In genomic region chr17:48618366-48618896, GRCh38 we compare ENCODE assay signal across 8 cellular contexts. TPM values are rescaled to one million over a fixed set of nuclear protein-coding genes. Genes with fewer than 3 reads are reported as not detected.
DNase-seq lines count a peak whose midpoint lies in the region; ATAC-seq, FAIRE-seq and TF ChIP-seq lines count a peak whose summit lies in the region.

No MANE protein-coding gene starts in this region.

- H3K4me1 ChIP-seq in OCI-LY3 (ENCODE audit: low read length) (peaks cover 7% of the 10 kb centered on the region), endothelial cell of umbilical vein (ENCODE audit: control insufficient read depth, extremely low read depth, insufficient read depth, low read length) (peaks cover 27% of the 10 kb centered on the region), mucosa of descending colon (ENCODE audit: low read depth) (peaks cover 44% of the 10 kb centered on the region)

- H3K27me3 ChIP-seq in OCI-LY3 (ENCODE audit: low read depth, low read length) (peaks cover 54% of the 10 kb centered on the region), endothelial cell of umbilical vein (ENCODE audit: control insufficient read depth in 2 of 2, insufficient read depth in 2 of 2, low read length in 2 of 2) (peaks cover 66 to 80% of the 10 kb centered on the region in 2 experiments)

- dilution Hi-C loops in endothelial cell of umbilical vein (cut with MboI; ENCODE audit: extremely low pct_ligation_motif_present, low sequenced_read_pairs) = no loop called here

- H3K9ac ChIP-seq in OCI-LY3 (ENCODE audit: low read length) (peak overlapping the region; percentile 40), endothelial cell of umbilical vein (replicated peaks; ENCODE audit: extremely low read depth, insufficient read depth, low read length) (no peak overlapping the region)

- H3K79me2 ChIP-seq in OCI-LY3 (ENCODE audit: low read length) (no peaks in the 10 kb centered on the region), endothelial cell of umbilical vein (ENCODE audit: control insufficient read depth, insufficient read depth, low read length) (no peaks in the 10 kb centered on the region)

- H3K36me3 ChIP-seq in OCI-LY3 (replicated peaks; ENCODE audit: low read depth, low read length) = no peaks in the 10 kb centered on the region
- H3K36me3 ChIP-seq in endothelial cell of umbilical vein (ENCODE audit: control insufficient read depth in 2 of 2, extremely low read depth in 1 of 2, insufficient read depth in 2 of 2, low read length in 2 of 2) = no peaks in the 10 kb centered on the region
- no peaks in the 10 kb centered on the region for H3K36me3 ChIP-seq in mucosa of descending colon (ENCODE audit: low read depth)

- no peak overlapping the region for H3K27ac ChIP-seq in OCI-LY3 (ENCODE audit: low read length)
- no peak overlapping the region for H3K27ac ChIP-seq in endothelial cell of umbilical vein (ENCODE audit: insufficient read depth, low read depth, low read length)

- intact Hi-C loops in endothelial cell of umbilical vein (cut with micrococcal nuclease) (loop anchor here (1.0 to 5.0 kb wide), 8 partner anchors 126 to 593 kb away; no protein-coding TSS in a partner anchor), mucosa of descending colon (cut with DNase I, micrococcal nuclease) (loop anchor here in 1 of 2 donors (5.0 kb wide), 1 partner anchor 281 kb away; no protein-coding TSS in a partner anchor)

- no TSS peak for BruUV-seq in endothelial cell of umbilical vein (replicated peaks; lab: Mats Ljungman, UMichigan)

- CTCF ChIA-PET in endothelial cell of umbilical vein (lab: Charles Lee) = interaction anchor here (0.7 to 6.3 kb wide), 30 partner anchors 9 to 600 kb away, joined by 3 to 45 read pairs (median 4); no protein-coding TSS in a partner anchor

- H2AFZ ChIP-seq in OCI-LY3 (ENCODE audit: low read depth, low read length) (peak overlapping the region; percentile 56; the same call in 1 of the 2 replicates), endothelial cell of umbilical vein (ENCODE audit: low read depth, low read length) (peak overlapping the region; percentile 16)

- H3K4me2 ChIP-seq in OCI-LY3 (ENCODE audit: low read length) (peak overlapping the region; percentile 70), endothelial cell of umbilical vein (ENCODE audit: insufficient read depth, low read length) (peak overlapping the region; percentile 84)

- no peaks in the 10 kb centered on the region for H3K9me3 ChIP-seq in OCI-LY3 (ENCODE audit: insufficient read depth, low read length)
- H3K9me3 ChIP-seq in endothelial cell of umbilical vein (replicated peaks; ENCODE audit: control insufficient read depth, insufficient read depth, low read length) = no peaks in the 10 kb centered on the region
- H3K9me3 ChIP-seq in mucosa of descending colon = no peaks in the 10 kb centered on the region

- FAIRE-seq in endothelial cell of umbilical vein (lab: Jason Lieb, UNC) = peak; percentile 93

- no peaks in the 10 kb centered on the region for H3K9me1 ChIP-seq in endothelial cell of umbilical vein (replicated peaks; ENCODE audit: control insufficient read depth, extremely low read depth, insufficient read depth, low read length)

- TF ChIP-seq POLR2A in endothelial cell of umbilical vein (IDR thresholded peaks at IDR 0.05; ENCODE audit: low read depth, low read length) = no peak

- ATAC-seq in HG03354 (IDR thresholded peaks at IDR 0.05; ENCODE audit: poor library complexity, severe bottlenecking, unreplicated experiment) (peak; percentile 49), mucosa of descending colon (peak; percentile 75), HG03521 (IDR thresholded peaks at IDR 0.05; ENCODE audit: unreplicated experiment) (no peak)

- peak overlapping the region; percentile 72 for H3K4me3 ChIP-seq in OCI-LY3 (ENCODE audit: low read length)
- H3K4me3 ChIP-seq in endothelial cell of umbilical vein (replicated peaks in 1 of 3; ENCODE audit: insufficient read depth in 1 of 3, low read depth in 1 of 3, low read length in 3 of 3) = peak overlapping the region; percentile 3 to 46 (median 30)
- H3K4me3 ChIP-seq in mucosa of descending colon = no peak overlapping the region

- DNase-seq in CD1c-positive myeloid dendritic cell (ENCODE audit: extremely low spot score) (peak; percentile 91), endothelial cell of umbilical vein (ENCODE audit: low read depth, low spot score) (peak; percentile 83), mucosa of descending colon (peak; percentile 91 to 97 (median 94))
- DNase-seq in activated CD8-positive, alpha-beta memory T cell treated with anti-CD3 and anti-CD28 coated beads, Interleukin-2, amount 50 U/mL, for 48 hours = peak; percentile 96
- DNase-seq in stimulated activated CD8-positive, alpha-beta memory T cell treated with anti-CD3 and anti-CD28 coated beads, Interleukin-4, amount 100 ng/mL, for 1 hour (ENCODE audit: low read depth in 2 of 2, low spot score in 1 of 2) = peak; percentile 61 to 72

- no peaks in the 10 kb centered on the region for H4K20me1 ChIP-seq in OCI-LY3 (ENCODE audit: insufficient read depth, low read length)
- no peaks in the 10 kb centered on the region for H4K20me1 ChIP-seq in endothelial cell of umbilical vein (replicated peaks; ENCODE audit: control insufficient read depth, extremely low read depth, insufficient read depth, low read length)

- peak; percentile 91 for TF ChIP-seq CTCF in OCI-LY3 (IDR thresholded peaks at IDR 0.05; ENCODE audit: low read depth, low read length)
- peak; percentile 91 to 99 for TF ChIP-seq CTCF in endothelial cell of umbilical vein (IDR thresholded peaks at IDR 0.05; ENCODE audit: extremely low read depth in 1 of 2, insufficient read depth in 1 of 2, low read depth in 1 of 2, low read length in 2 of 2)
- TF ChIP-seq CTCF in mucosa of descending colon (IDR thresholded peaks at IDR 0.05) = peak; percentile 96

- POLR2A ChIA-PET in endothelial cell of umbilical vein (lab: Charles Lee) = interaction anchor here (0.6 kb wide), 1 partner anchor 392 kb away, joined by 3 read pairs; no protein-coding TSS in a partner anchor

TF ChIP-seq in endothelial cell of umbilical vein, 7 proteins besides CTCF, POLR2A, EP300 and RAD21 (continues in another document):
- TF ChIP-seq GATA2 (IDR thresholded peaks at IDR 0.05; ENCODE audit: insufficient read depth, insufficient read length, low read depth, low read length) (no peak), EZH2 (IDR thresholded peaks at IDR 0.05; ENCODE audit: borderline replicate concordance, low read depth, low read length, severe bottlenecking) (no peak)

RNA-seq across cellular contexts. Expression of gene HOXB8, which starts 3.3 kb away (rescaled TPM):
- total RNA-seq in endothelial cell of umbilical vein (1.7 and 2.0 TPM in 2 replicates), mucosa of descending colon (1 to 10 TPM; 4.2 to 7.5 (median 5.6) TPM)
- 1.6 and 2.4 TPM in 2 replicates for polyA plus RNA-seq in endothelial cell of umbilical vein
- 0.81 and 0.86 TPM in 2 replicates for polyA plus RNA-seq in endothelial cell of umbilical vein (2011; cell fraction: cytosol; rRNA removed)
- polyA plus RNA-seq in endothelial cell of umbilical vein (2011; cell fraction: nucleus; rRNA removed) = 0.63 and 0.96 TPM in 2 replicates
- polyA plus RNA-seq in endothelial cell of umbilical vein (2012) = 3.4 and 3.6 TPM in 2 replicates
- polyA minus RNA-seq in endothelial cell of umbilical vein = 0.25 and 1.7 TPM in 2 replicates
- not detected for polyA minus RNA-seq in endothelial cell of umbilical vein (2011; cell fraction: cytosol; rRNA and poly(A)+ RNA removed)
- 0.67 and 0.91 TPM in 2 replicates for polyA minus RNA-seq in endothelial cell of umbilical vein (2011; cell fraction: nucleus; rRNA and poly(A)+ RNA removed)

RNA-seq across cellular contexts. Expression of gene HOXB7, which starts 7.6 kb away (rescaled TPM):
- 24.5 and 29.8 TPM in 2 replicates for total RNA-seq in endothelial cell of umbilical vein
- 23.5 and 24.2 TPM in 2 replicates for polyA plus RNA-seq in endothelial cell of umbilical vein
- 18.2 and 21.3 TPM in 2 replicates for polyA plus RNA-seq in endothelial cell of umbilical vein (2011; cell fraction: cytosol; rRNA removed)
- polyA plus RNA-seq in endothelial cell of umbilical vein (2011; cell fraction: nucleus; rRNA removed) = 5.5 and 6.9 TPM in 2 replicates
- polyA plus RNA-seq in endothelial cell of umbilical vein (2012) = 26.0 and 33.3 TPM in 2 replicates
- polyA minus RNA-seq in endothelial cell of umbilical vein = 8.2 and 9.4 TPM in 2 replicates
- polyA minus RNA-seq in endothelial cell of umbilical vein (2011; cell fraction: cytosol; rRNA and poly(A)+ RNA removed) = 10.9 TPM
- polyA minus RNA-seq in endothelial cell of umbilical vein (2011; cell fraction: nucleus; rRNA and poly(A)+ RNA removed) = 1.3 and 1.5 TPM in 2 replicates
- total RNA-seq in mucosa of descending colon = 10 to 100 TPM; 10.9 to 29.1 (median 22.4) TPM

RNA-seq across cellular contexts. Expression of gene HOXB9, which starts 7.7 kb away (rescaled TPM):
- total RNA-seq in endothelial cell of umbilical vein (0.69 and 1.1 TPM in 2 replicates), mucosa of descending colon (10 to 100 TPM; 40.1 to 78.4 (median 41.5) TPM)
- 0.49 and 0.79 TPM in 2 replicates for polyA plus RNA-seq in endothelial cell of umbilical vein
- polyA plus RNA-seq in endothelial cell of umbilical vein (2011; cell fraction: cytosol; rRNA removed) = 0.62 and 0.82 TPM in 2 replicates
- polyA plus RNA-seq in endothelial cell of umbilical vein (2011; cell fraction: nucleus; rRNA removed) = 0.50 and 0.54 TPM in 2 replicates
- 0.98 and 1.4 TPM in 2 replicates for polyA plus RNA-seq in endothelial cell of umbilical vein (2012)
- polyA minus RNA-seq in endothelial cell of umbilical vein = 1.3 and 2.6 TPM in 2 replicates
- not detected for polyA minus RNA-seq in endothelial cell of umbilical vein (2011; cell fraction: cytosol; rRNA and poly(A)+ RNA removed)
- polyA minus RNA-seq in endothelial cell of umbilical vein (2011; cell fraction: nucleus; rRNA and poly(A)+ RNA removed) = 0.24 and 0.38 TPM in 2 replicates

RNA-seq across cellular contexts. Expression of gene HOXB6, which starts 13.6 kb away (rescaled TPM):
- 24.0 and 27.4 TPM in 2 replicates for total RNA-seq in endothelial cell of umbilical vein
- 8.8 and 10.0 TPM in 2 replicates for polyA plus RNA-seq in endothelial cell of umbilical vein
- 4.3 and 6.1 TPM in 2 replicates for polyA plus RNA-seq in endothelial cell of umbilical vein (2011; cell fraction: cytosol; rRNA removed)
- polyA plus RNA-seq in endothelial cell of umbilical vein (2011; cell fraction: nucleus; rRNA removed) = 42.1 and 47.5 TPM in 2 replicates
- 12.4 and 13.8 TPM in 2 replicates for polyA plus RNA-seq in endothelial cell of umbilical vein (2012)
- 3.9 and 7.0 TPM in 2 replicates for polyA minus RNA-seq in endothelial cell of umbilical vein
- polyA minus RNA-seq in endothelial cell of umbilical vein (2011; cell fraction: cytosol; rRNA and poly(A)+ RNA removed) = 2.8 TPM
- 9.1 and 16.5 TPM in 2 replicates for polyA minus RNA-seq in endothelial cell of umbilical vein (2011; cell fraction: nucleus; rRNA and poly(A)+ RNA removed)
- total RNA-seq in mucosa of descending colon = 10 to 100 TPM; 41.3 to 68.8 (median 50.9) TPM

RNA-seq across cellular contexts. Expression of gene HOXB5, which starts 24.9 kb away (rescaled TPM):
- total RNA-seq in endothelial cell of umbilical vein = 7.3 and 8.5 TPM in 2 replicates
- 2.0 and 2.6 TPM in 2 replicates for polyA plus RNA-seq in endothelial cell of umbilical vein
- 1.0 and 1.1 TPM in 2 replicates for polyA plus RNA-seq in endothelial cell of umbilical vein (2011; cell fraction: cytosol; rRNA removed)
- polyA plus RNA-seq in endothelial cell of umbilical vein (2011; cell fraction: nucleus; rRNA removed) = 13.1 and 13.2 TPM in 2 replicates
- 3.3 and 3.5 TPM in 2 replicates for polyA plus RNA-seq in endothelial cell of umbilical vein (2012)
- 0.57 and 0.58 TPM in 2 replicates for polyA minus RNA-seq in endothelial cell of umbilical vein
- polyA minus RNA-seq in endothelial cell of umbilical vein (2011; cell fraction: cytosol; rRNA and poly(A)+ RNA removed) = 0.82 TPM
- polyA minus RNA-seq in endothelial cell of umbilical vein (2011; cell fraction: nucleus; rRNA and poly(A)+ RNA removed) = 2.5 and 2.6 TPM in 2 replicates
- total RNA-seq in mucosa of descending colon = 10 to 100 TPM; 16.2 to 29.3 (median 19.9) TPM

Comparison
In these comparisons a context has a peak if more than half of its experiments do, and no peak if none do; other contexts are left out.
1. RNA of gene HOXB9, which starts 7.7 kb away (total RNA-seq): 40.1 to 78.4 TPM in mucosa of descending colon; 0.69 to 1.1 TPM in endothelial cell of umbilical vein; every median in the first group is over 10 times any median in the second.
2. Peak in every context shown above with its lines, with median percentiles within 50 percentile points of each other: DNase-seq and CTCF ChIP-seq.